22 cellular contexts compared by ENCODE assay signal in the genomic region with DNA sequence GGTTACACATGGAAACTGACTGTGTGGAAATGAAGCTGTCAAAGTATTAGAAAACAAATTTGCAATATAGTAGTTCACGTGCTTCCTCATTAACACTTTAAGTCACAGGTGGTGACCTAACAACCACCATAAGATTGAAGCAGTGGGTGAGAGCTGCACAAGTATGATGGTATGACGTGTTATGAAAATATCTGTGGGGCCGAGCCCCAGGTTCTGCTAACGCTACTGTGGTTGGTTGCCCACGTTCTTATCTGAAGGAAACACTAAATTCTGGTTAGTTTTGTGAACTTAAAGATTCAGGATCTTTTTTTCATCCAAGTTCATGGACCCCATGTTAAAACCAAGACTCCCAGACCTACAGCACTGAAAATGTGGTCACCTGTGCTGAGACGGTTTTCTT.
"Had no signal": no experiment of that assay in that cellular context is flagged by ENCODE, and none has a peak within 500 bp of the region (broad histone marks: within the 10 kb centered on the region; RNA-seq: fewer than 3 reads in every experiment).

No MANE protein-coding gene starts in this region.

- H3K27ac ChIP-seq: coronary artery, dorsolateral prefrontal cortex, esophagus muscularis mucosa, foreskin keratinocyte, gastroesophageal sphincter, heart left ventricle, left lung, lower lobe of right lung had no signal

- DNase-seq: dermis blood vessel endothelial cell; dorsolateral prefrontal cortex; effector CD4-positive, alpha-beta T cell; effector memory CD4-positive, alpha-beta T cell; foreskin keratinocyte; heart left ventricle; hippocampal formation; left cardiac atrium; left lung; left ventricle myocardium superior; lower lobe of right lung; mesenchymal stem cell; mucosa of descending colon; naive B cell; naive thymus-derived CD8-positive, alpha-beta T cell had no signal

- H3K4me1 ChIP-seq: foreskin keratinocyte, gastroesophageal sphincter, heart left ventricle, left lung, lower lobe of right lung had no signal

- ATAC-seq: foreskin keratinocyte; gastroesophageal sphincter; heart left ventricle; left cardiac atrium; left lung; left ventricle myocardium superior; lower lobe of right lung; mucosa of descending colon; naive thymus-derived CD8-positive, alpha-beta T cell had no signal

- FAIRE-seq: endothelial cell of umbilical vein, frontal cortex, islet of Langerhans, keratinocyte had no signal

- H3K9me3 ChIP-seq: esophagus muscularis mucosa, gastroesophageal sphincter, heart left ventricle, left lung, lower lobe of right lung, mucosa of descending colon had no signal

- H3K27me3 ChIP-seq: dorsolateral prefrontal cortex, esophagus muscularis mucosa, gastroesophageal sphincter, left lung had no signal

- H3K36me3 ChIP-seq: esophagus muscularis mucosa, gastroesophageal sphincter, heart left ventricle, left lung, lower lobe of right lung had no signal

- H3K4me3 ChIP-seq: coronary artery, dorsolateral prefrontal cortex, esophagus muscularis mucosa, gastroesophageal sphincter, heart left ventricle, left lung, lower lobe of right lung, mucosa of descending colon had no signal
